Comparison of ENCODE assay signal across 26 cellular contexts in genomic region chr4:62250100-62250499, GRCh38.
"Had no signal": no experiment of that assay in that cellular context is flagged by ENCODE, and none has a peak within 500 bp of the region (broad histone marks: within the 10 kb centered on the region; RNA-seq: fewer than 3 reads in every experiment).

No MANE protein-coding gene starts in this region.

- H3K27ac Mint-ChIP-seq: activated CD4-positive, alpha-beta memory T cell treated with anti-CD3 and anti-CD28 coated beads for 36 hours; activated CD4-positive, alpha-beta T cell treated with anti-CD3 and anti-CD28 coated beads, Interleukin-2, amount 10 ng/mL, durations not matched to agents 7 days and 5 days; activated naive CD4-positive, alpha-beta T cell treated with anti-CD3 and anti-CD28 coated beads for 36 hours; activated naive CD8-positive, alpha-beta T cell; activated T-helper 17 cell treated with anti-CD3 and anti-CD28 coated beads, Interleukin-2, amount 50 U/mL, for 72 hours; brain; T-helper 1 cell treated with Interleukin-12 subunit alpha and Interleukin-12 subunit beta and Interleukin-4 antibody, amounts not matched to agents 30 μg/mL and 1 μg/mL, for 36 hours had no signal

- H3K36me3 Mint-ChIP-seq: activated CD4-positive, alpha-beta memory T cell treated with anti-CD3 and anti-CD28 coated beads for 36 hours; activated naive CD8-positive, alpha-beta T cell; brain had no signal

- H3K4me3 ChIP-seq: MG63 had no signal

- H3K27ac ChIP-seq: VCaP had no signal

- ATAC-seq: activated T-helper 17 cell treated with anti-CD3 and anti-CD28 coated beads, Interleukin-2, amount 50 U/mL, for 72 hours; PC-3 had no signal

- H3K9me3 Mint-ChIP-seq: brain had no signal

- H3K36me3 ChIP-seq: MG63 had no signal

- H3K27me3 Mint-ChIP-seq: activated CD4-positive, alpha-beta memory T cell treated with anti-CD3 and anti-CD28 coated beads for 36 hours; activated CD4-positive, alpha-beta T cell treated with anti-CD3 and anti-CD28 coated beads, Interleukin-2, amount 10 ng/mL, durations not matched to agents 7 days and 5 days; activated naive CD8-positive, alpha-beta T cell; activated T-helper 17 cell treated with anti-CD3 and anti-CD28 coated beads, Interleukin-2, amount 50 U/mL, for 72 hours; brain had no signal

- H3K9me3 ChIP-seq: MG63 had no signal

- H3K4me3 Mint-ChIP-seq: activated CD4-positive, alpha-beta memory T cell treated with anti-CD3 and anti-CD28 coated beads for 36 hours; activated CD4-positive, alpha-beta T cell treated with anti-CD3 and anti-CD28 coated beads, Interleukin-2, amount 10 ng/mL, durations not matched to agents 7 days and 5 days; activated naive CD4-positive, alpha-beta T cell treated with anti-CD3 and anti-CD28 coated beads for 36 hours; activated naive CD8-positive, alpha-beta T cell; activated T-helper 17 cell treated with anti-CD3 and anti-CD28 coated beads, Interleukin-2, amount 50 U/mL, for 72 hours; brain; T-helper 1 cell treated with Interleukin-12 subunit alpha and Interleukin-12 subunit beta and Interleukin-4 antibody, amounts not matched to agents 30 μg/mL and 1 μg/mL, for 36 hours had no signal

- H3K27me3 ChIP-seq: MG63 had no signal

- DNase-seq: activated CD4-positive, alpha-beta memory T cell treated with anti-CD3 and anti-CD28 coated beads for 36 hours; activated CD4-positive, alpha-beta T cell treated with anti-CD3 and anti-CD28 coated beads, Interleukin-2, amount 10 ng/mL, durations not matched to agents 7 days and 5 days; activated CD4-positive, CD25-positive, alpha-beta regulatory T cell; activated CD8-positive, alpha-beta memory T cell treated with anti-CD3 and anti-CD28 coated beads for 24 hours; activated gamma-delta T cell; activated naive CD4-positive, alpha-beta T cell treated with anti-CD3 and anti-CD28 coated beads for 36 hours; activated T-cell treated with anti-CD3 and anti-CD28 coated beads for 4 hours; activated T-cell treated with anti-CD3 and anti-CD28 coated beads, Interleukin-2, amount 50 U/mL, for 48 hours; amygdala; MG63; NCI-H1105; NCI-H1436; NCI-H187 treated with DMSO at 0.1 percent for 48 hours; NCI-H2081 treated with DMSO at 0.1 percent for 48 hours; NCI-H2227 treated with DMSO at 0.1 percent for 48 hours; NCI-H446 treated with DMSO at 0.1 percent for 48 hours; NCI-H524 treated with DMSO at 0.1 percent for 48 hours; NCI-H748 treated with DMSO at 0.1 percent for 48 hours; PC-3; SHP77; T-helper 9 cell had no signal

- H3K4me1 Mint-ChIP-seq: activated CD4-positive, alpha-beta T cell treated with anti-CD3 and anti-CD28 coated beads, Interleukin-2, amount 10 ng/mL, durations not matched to agents 7 days and 5 days; activated T-helper 17 cell treated with anti-CD3 and anti-CD28 coated beads, Interleukin-2, amount 50 U/mL, for 72 hours; brain had no signal
